Comparison of ENCODE assay signal across 8 cellular contexts in genomic region chr5:132063090-132063911, GRCh38. TPM values are rescaled to one million over a fixed set of nuclear protein-coding genes. Genes with fewer than 3 reads are reported as not detected.
DNase-seq lines count a peak whose midpoint lies in the region; ATAC-seq and TF ChIP-seq lines count a peak whose summit lies in the region.

No MANE protein-coding gene starts in this region.

- ATAC-seq in GM18907 (IDR thresholded peaks at IDR 0.05; ENCODE audit: unreplicated experiment) (peak; percentile 66), HG03460 (IDR thresholded peaks at IDR 0.05; ENCODE audit: unreplicated experiment) (peak; percentile 45)

- no peak overlapping the region for H3K4me2 ChIP-seq in parathyroid adenoma (ENCODE audit: low read length)

- peaks cover 4% of the 10 kb centered on the region for H3K4me1 ChIP-seq in BE2C
- H3K4me1 ChIP-seq in parathyroid adenoma, result no peaks in the 10 kb centered on the region

- H3K27ac ChIP-seq in parathyroid adenoma, result no peak overlapping the region

- H2AFZ ChIP-seq in parathyroid adenoma, result no peak overlapping the region

- H3K4me3 ChIP-seq in BE2C (ENCODE audit: low read depth, low read length) (no peak overlapping the region), parathyroid adenoma (ENCODE audit: low read depth, low read length) (no peak overlapping the region)

- H3K27me3 ChIP-seq in BE2C (no peaks in the 10 kb centered on the region), parathyroid adenoma (ENCODE audit: control insufficient read depth, insufficient read depth, low read length) (no peaks in the 10 kb centered on the region)

- DNase-seq in BE2C, result peak; percentile 84
- peak; percentile 10 for DNase-seq in SHP77 treated with DMSO at 0.1 percent for 48 hours (lab: John Stamatoyannopoulos, UW)
- peak; percentile 63 for DNase-seq in activated effector memory CD4-positive, alpha-beta T cell treated with Interleukin-2 at 50 U/mL for 16 hours
- peak; percentile 78 for DNase-seq in germinal center (ENCODE audit: low spot score)
- DNase-seq in ureter (ENCODE audit: low spot score), result peak; percentile 74

- H3K36me3 ChIP-seq in BE2C (no peaks in the 10 kb centered on the region), parathyroid adenoma (ENCODE audit: control insufficient read depth, insufficient read depth, low read length) (no peaks in the 10 kb centered on the region)

- TF ChIP-seq CTCF in BE2C (IDR thresholded peaks at IDR 0.05; ENCODE audit: low read depth, low read length), result peak; percentile 98
- TF ChIP-seq CTCF in parathyroid adenoma (IDR thresholded peaks at IDR 0.05), result peak; percentile 97

- H3K79me2 ChIP-seq in parathyroid adenoma, result no peaks in the 10 kb centered on the region

- no peaks in the 10 kb centered on the region for H3K9me3 ChIP-seq in BE2C
- no peaks in the 10 kb centered on the region for H3K9me3 ChIP-seq in parathyroid adenoma (ENCODE audit: control insufficient read depth, low read length)

- no peak overlapping the region for H3K9ac ChIP-seq in parathyroid adenoma

RNA-seq across cellular contexts. Expression of gene IL3, which starts 2.8 kb away (rescaled TPM):
- not detected for polyA plus RNA-seq in BE2C (2012; ENCODE audit: insufficient read depth, insufficient read length, low read depth)
- total RNA-seq in ureter, result not detected

RNA-seq across cellular contexts. Expression of gene CSF2, which starts 10.3 kb away (rescaled TPM):
- polyA plus RNA-seq in BE2C (2012; ENCODE audit: insufficient read depth, insufficient read length, low read depth), result not detected
- total RNA-seq in ureter, result not detected

RNA-seq across cellular contexts. Expression of gene ACSL6, which starts 51.8 kb away (rescaled TPM):
- polyA plus RNA-seq in BE2C (2012; ENCODE audit: insufficient read depth, insufficient read length, low read depth), result 1.9 TPM
- total RNA-seq in ureter, result 0.81 TPM

Comparison
In these comparisons a context has a peak if more than half of its experiments do, and no peak if none do; other contexts are left out.
1. DNase-seq: peak in every context shown above with its lines; median percentile 84 in BE2C; 78 in germinal center; 74 in ureter; 63 in activated effector memory CD4-positive, alpha-beta T cell treated with Interleukin-2 at 50 U/mL for 16 hours; 10 in SHP77 treated with DMSO at 0.1 percent for 48 hours.